8 cellular contexts compared by ENCODE assay signal in the genomic region with DNA sequence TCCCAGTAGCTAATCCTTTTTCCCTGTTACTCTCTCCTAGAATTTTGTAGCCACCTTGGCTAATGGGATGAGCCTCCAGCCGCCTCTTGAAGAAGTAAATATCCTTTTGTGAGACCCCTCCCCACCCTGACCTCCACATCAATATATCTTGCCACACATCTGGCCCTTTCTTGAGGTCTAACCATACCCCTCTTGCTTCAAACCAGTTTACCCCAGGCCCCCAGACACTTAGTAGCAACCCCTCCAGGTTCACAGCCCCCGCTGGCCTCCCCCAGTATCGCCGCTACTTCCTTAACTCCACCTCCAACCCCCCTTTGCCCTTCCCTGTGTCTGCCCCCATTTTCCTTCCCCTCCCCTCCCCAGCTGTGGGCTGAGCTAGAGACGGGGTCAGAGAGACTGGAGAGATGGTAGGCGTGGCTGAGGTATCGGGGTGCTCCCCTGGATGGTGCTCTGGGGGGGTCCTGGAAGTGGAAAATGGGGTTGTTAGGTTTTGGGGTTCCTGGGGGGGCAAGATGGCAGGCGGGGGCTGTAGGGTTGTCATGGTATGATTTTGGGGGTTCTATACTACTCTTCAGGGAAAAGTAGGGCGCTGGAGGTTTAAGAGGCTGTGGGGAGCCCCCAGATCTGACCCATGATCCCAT. TPM values are rescaled to one million over a fixed set of nuclear protein-coding genes. Genes with fewer than 3 reads are reported as not detected.
A peak's percentile ranks its signal among the peaks of the same experiment; 100 is the strongest.
DNase-seq lines count a peak whose midpoint lies in the region; ATAC-seq and TF ChIP-seq lines count a peak whose summit lies in the region.

No MANE protein-coding gene starts in this region.

- H3K4me3 ChIP-seq in CD8-positive, alpha-beta memory T cell (ENCODE audit: low read length): no peak overlapping the region
- peak overlapping the region in 42 of 59 donors; percentile 15 to 53 (median 38) for H3K4me3 ChIP-seq in dorsolateral prefrontal cortex

- peaks cover 0 to 2% of the 10 kb centered on the region in 2 donors for H3K27me3 Mint-ChIP-seq in CD8-positive, alpha-beta memory T cell
- H3K27me3 Mint-ChIP-seq in osteocyte (ENCODE audit: unreplicated experiment): no peaks in the 10 kb centered on the region

- peaks cover 4 to 42% (median 8%) of the 10 kb centered on the region in 3 donors for H3K36me3 Mint-ChIP-seq in CD8-positive, alpha-beta memory T cell
- H3K36me3 Mint-ChIP-seq in osteocyte (ENCODE audit: unreplicated experiment): peaks cover 6% of the 10 kb centered on the region

- no peak for DNase-seq in CD8-positive, alpha-beta memory T cell
- DNase-seq in NCI-H524 treated with DMSO at 0.1 percent for 48 hours (lab: John Stamatoyannopoulos, UW): peak; percentile 67
- DNase-seq in dorsolateral prefrontal cortex: no peak
- no peak for DNase-seq in osteocyte (ENCODE audit: extremely low spot score, unreplicated experiment)
- DNase-seq in hepatic stellate cell (ENCODE audit: low spot score): no peak

- peak overlapping the region in 4 of 7 donors; percentile 11 to 58 (median 40) for H3K4me3 Mint-ChIP-seq in CD8-positive, alpha-beta memory T cell
- H3K4me3 Mint-ChIP-seq in osteocyte (ENCODE audit: unreplicated experiment): no peak overlapping the region

- H3K36me3 ChIP-seq in CD8-positive, alpha-beta memory T cell (ENCODE audit: insufficient read depth, low read length): peaks cover 8% of the 10 kb centered on the region

- H3K27ac Mint-ChIP-seq in CD8-positive, alpha-beta memory T cell: peak overlapping the region; percentile 56 to 98 (median 90)
- H3K27ac Mint-ChIP-seq in osteocyte (ENCODE audit: unreplicated experiment): peak overlapping the region; percentile 47

- no peak for ATAC-seq in activated CD4-positive, CD25-positive, alpha-beta regulatory T cell treated with anti-CD3 and anti-CD28 coated beads, Interleukin-2, amount 50 U/mL, for 24 hours
- ATAC-seq in HG02852 (IDR thresholded peaks at IDR 0.05; ENCODE audit: unreplicated experiment) (no peak), HG02938 (IDR thresholded peaks at IDR 0.05; ENCODE audit: unreplicated experiment) (no peak)

- intact Hi-C loops in dorsolateral prefrontal cortex (cut with DNase I): loop anchor here (5.0 kb wide), 4 partner anchors 38 to 208 kb away; partner anchors contain the start of genes FLT3LG (in 1 of the 2), PNKP (in 1 of the 2), RPS11 (in 1 of the 2) and RRAS (in 1 of the 2)

- H3K27ac ChIP-seq in CD8-positive, alpha-beta memory T cell (ENCODE audit: low read depth, low read length): peak overlapping the region; percentile 57
- peak overlapping the region in 55 of 59 donors; percentile 4 to 92 (median 81) for H3K27ac ChIP-seq in dorsolateral prefrontal cortex

- POLR2A ChIA-PET in CD8-positive, alpha-beta memory T cell (lab: Charles Lee): interaction anchor here (0.6 to 2.6 kb wide), 3 partner anchors 39 to 202 kb away, joined by 3 to 14 read pairs (median 3); partner anchors contain the start of genes RRAS and SCAF1

- peaks cover 28 to 46% (median 31%) of the 10 kb centered on the region in 3 donors for H3K4me1 Mint-ChIP-seq in CD8-positive, alpha-beta memory T cell
- peaks cover 31% of the 10 kb centered on the region for H3K4me1 Mint-ChIP-seq in osteocyte (ENCODE audit: unreplicated experiment)

- no peaks in the 10 kb centered on the region for H3K27me3 ChIP-seq in CD8-positive, alpha-beta memory T cell (ENCODE audit: insufficient read depth, low read length, poor library complexity, severe bottlenecking)
- no peaks in the 10 kb centered on the region for H3K27me3 ChIP-seq in dorsolateral prefrontal cortex

- no peak for TF ChIP-seq CTCF in dorsolateral prefrontal cortex (IDR thresholded peaks at IDR 0.05 in 54 of 56, conservative IDR thresholded peaks at IDR 0.05 in 2 of 56; ENCODE audit: low read depth in 1 of 56, partially characterized antibody in 56 of 56)
- TF ChIP-seq CTCF in osteocyte (IDR thresholded peaks at IDR 0.05): no peak

- no peaks in the 10 kb centered on the region for H3K9me3 Mint-ChIP-seq in CD8-positive, alpha-beta memory T cell
- H3K9me3 Mint-ChIP-seq in osteocyte (ENCODE audit: unreplicated experiment): no peaks in the 10 kb centered on the region

- H3K4me1 ChIP-seq in CD8-positive, alpha-beta memory T cell (ENCODE audit: insufficient read depth, low read length): peaks cover 32% of the 10 kb centered on the region

- no peaks in the 10 kb centered on the region for H3K9me3 ChIP-seq in CD8-positive, alpha-beta memory T cell (ENCODE audit: low read length)

- CTCF ChIA-PET in CD8-positive, alpha-beta memory T cell (lab: Charles Lee): interaction anchor here (0.6 to 6.6 kb wide), 4 partner anchors 9 to 207 kb away, joined by 3 to 56 read pairs (median 5); partner anchors contain the start of gene CPT1C

RNA-seq across cellular contexts. Expression of gene PRMT1, which starts 2.9 kb away (rescaled TPM):
- total RNA-seq in CD8-positive, alpha-beta memory T cell: 100 to 1,000 TPM; 529 to 537 TPM
- 135 TPM for polyA plus RNA-seq in CD8-positive, alpha-beta memory T cell
- total RNA-seq in dorsolateral prefrontal cortex (100 to 1,000 TPM in 54 of 120 experiments, 10 to 100 TPM in 66; 75.9 to 139 (median 99.2) TPM), osteocyte (121 and 126 TPM in 2 replicates)

RNA-seq across cellular contexts. Expression of gene ADM5, which starts 9.4 kb away (rescaled TPM):
- 1 to 10 TPM; 6.9 to 7.2 TPM for total RNA-seq in CD8-positive, alpha-beta memory T cell
- 0.91 TPM for polyA plus RNA-seq in CD8-positive, alpha-beta memory T cell
- total RNA-seq in dorsolateral prefrontal cortex (1 to 10 TPM in 93 of 120 experiments, under 1 TPM in 26, not detected in 1; 0.33 to 4.1 (median 1.5) TPM), osteocyte (0.73 and 1.5 TPM in 2 replicates)

RNA-seq across cellular contexts. Expression of gene CPT1C, which starts 11.0 kb away (rescaled TPM):
- under 1 TPM; 0.66 to 0.84 TPM for total RNA-seq in CD8-positive, alpha-beta memory T cell
- not detected for polyA plus RNA-seq in CD8-positive, alpha-beta memory T cell
- total RNA-seq in dorsolateral prefrontal cortex (100 to 1,000 TPM in 78 of 120 experiments, 10 to 100 TPM in 42; 55.9 to 163 (median 105) TPM), osteocyte (44.2 and 48.8 TPM in 2 replicates)

RNA-seq across cellular contexts. Expression of gene BCL2L12, which starts 14.2 kb away (rescaled TPM):
- total RNA-seq in CD8-positive, alpha-beta memory T cell: 10 to 100 TPM; 68.2 to 70.9 TPM
- polyA plus RNA-seq in CD8-positive, alpha-beta memory T cell: 18.9 TPM
- total RNA-seq in dorsolateral prefrontal cortex (1 to 10 TPM in 119 of 120 experiments, under 1 TPM in 1; 0.87 to 9.6 (median 3.6) TPM), osteocyte (23.6 and 29.3 TPM in 2 replicates)

RNA-seq across cellular contexts. Expression of gene IRF3, which starts 14.3 kb away (rescaled TPM):
- 100 to 1,000 TPM; 118 to 127 TPM for total RNA-seq in CD8-positive, alpha-beta memory T cell
- polyA plus RNA-seq in CD8-positive, alpha-beta memory T cell: 81.7 TPM
- total RNA-seq in dorsolateral prefrontal cortex: 100 to 1,000 TPM in 1 of 120 experiments, 10 to 100 TPM in 119; 44.4 to 102 (median 65.0) TPM
- 80.9 and 88.9 TPM in 2 replicates for total RNA-seq in osteocyte

Comparison
In these comparisons a context has a peak if more than half of its experiments do, and no peak if none do; other contexts are left out.
1. RNA of gene CPT1C, which starts 11.0 kb away (total RNA-seq): 55.9 to 163 TPM in dorsolateral prefrontal cortex and 44.2 to 48.8 TPM in osteocyte; 0.66 to 0.84 TPM in CD8-positive, alpha-beta memory T cell; every median in the first group is over 10 times any median in the second.